Comparison of ENCODE assay signal across 22 cellular contexts in the genomic region with DNA sequence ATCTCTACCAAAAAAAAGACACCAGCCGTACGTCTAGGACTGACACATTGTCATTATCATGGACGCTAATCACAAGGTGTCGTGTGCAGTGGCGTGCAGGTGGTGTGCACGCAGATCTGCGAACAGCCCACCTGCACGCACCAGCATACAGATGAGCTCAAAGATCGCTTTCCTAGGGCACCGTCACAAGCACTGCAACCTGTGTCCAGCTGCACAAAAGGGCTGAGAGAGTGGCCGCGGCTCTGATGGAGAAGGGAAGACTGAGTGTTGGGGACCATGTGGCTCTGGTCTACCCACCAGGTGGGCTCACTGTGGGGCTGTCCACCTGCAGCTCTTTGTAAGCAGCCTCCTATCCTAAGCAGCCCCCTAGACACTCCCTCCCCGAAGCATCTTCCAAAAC. TPM values are rescaled to one million over a fixed set of nuclear protein-coding genes. Genes with fewer than 3 reads are reported as not detected.
"Had no signal": no experiment of that assay in that cellular context is flagged by ENCODE, and none has a peak within 500 bp of the region (broad histone marks: within the 10 kb centered on the region; RNA-seq: fewer than 3 reads in every experiment).

No MANE protein-coding gene starts in this region.

- H3K27ac ChIP-seq: adrenal gland, esophagus squamous epithelium, parathyroid adenoma, tibial nerve, uterus had no signal

- H3K4me3 ChIP-seq: adrenal gland, esophagus squamous epithelium, tibial nerve, uterus had no signal

- H3K4me3 Mint-ChIP-seq: neural crest cell had no signal

- H3K4me1 ChIP-seq: adrenal gland, esophagus squamous epithelium, parathyroid adenoma, tibial nerve, uterus had no signal

- H3K9me3 Mint-ChIP-seq: neural crest cell had no signal

- DNase-seq: activated CD4-positive, CD25-positive, alpha-beta regulatory T cell treated with anti-CD3 and anti-CD28 coated beads, Interleukin-2, amount 50 U/mL, for 72 hours; activated CD8-positive, alpha-beta memory T cell treated with anti-CD3 and anti-CD28 coated beads, Interleukin-2, amount 50 U/mL, for 4 hours; activated gamma-delta T cell; activated T-cell treated with anti-CD3 and anti-CD28 coated beads, Interleukin-2, amount 50 U/mL, for 48 hours; caudate nucleus; esophagus squamous epithelium; hippocampal formation; kidney glomerular epithelial cell; left ventricle myocardium superior; mesendoderm; retina; stimulated activated CD4-positive, alpha-beta T cell treated with anti-CD3 and anti-CD28 coated beads, Interleukin-2, amount 100 ng/mL, for 48 hours; stimulated activated naive CD4-positive, alpha-beta T cell treated with Interleukin-2 at 50 U/mL for 16 hours; SW 1271; T1000; uterus had no signal

- H3K27me3 ChIP-seq: adrenal gland, esophagus squamous epithelium, tibial nerve, uterus had no signal

- H3K9me3 ChIP-seq: adrenal gland, esophagus squamous epithelium, tibial nerve, uterus had no signal

- H3K36me3 ChIP-seq: uterus had no signal

RNA-seq across cellular contexts. Expression of a gene that starts 50.9 kb away (rescaled TPM):
- total RNA-seq: fibroblast of villous mesenchyme, glomerular endothelial cell had no signal
